In genomic region chr3:150773616-150774192, GRCh38 we compare ENCODE assay signal across 2 cellular contexts.
A peak's percentile ranks its signal among the peaks of the same experiment; 100 is the strongest.
TF ChIP-seq lines count a peak whose summit lies in the region.

No MANE protein-coding gene starts in this region.

TF ChIP-seq in IMR-90, 13 proteins besides CTCF, POLR2A, EP300 and RAD21:
- TF ChIP-seq USF2 (IDR thresholded peaks at IDR 0.05; ENCODE audit: low read depth, low read length): no peak
- no peak for TF ChIP-seq CEBPB (IDR thresholded peaks at IDR 0.05; ENCODE audit: low read depth, low read length)
- no peak for TF ChIP-seq SMC3 (IDR thresholded peaks at IDR 0.05; ENCODE audit: low read depth, low read length)
- TF ChIP-seq MAZ (IDR thresholded peaks at IDR 0.05; ENCODE audit: borderline replicate concordance, low read depth, low read length): no peak
- TF ChIP-seq RCOR1 (IDR thresholded peaks at IDR 0.05; ENCODE audit: insufficient replicate concordance, low read length): no peak
- no peak for TF ChIP-seq FOS (IDR thresholded peaks at IDR 0.05; ENCODE audit: low read depth, low read length)
- TF ChIP-seq RFX5 (IDR thresholded peaks at IDR 0.05; ENCODE audit: low read depth, low read length): no peak
- no peak for TF ChIP-seq ELK1 (IDR thresholded peaks at IDR 0.05; ENCODE audit: borderline replicate concordance, low read depth, low read length)
- TF ChIP-seq MAFK (IDR thresholded peaks at IDR 0.05; ENCODE audit: low read depth, low read length): no peak
- TF ChIP-seq NFE2L2 (IDR thresholded peaks at IDR 0.05; ENCODE audit: low read depth, low read length): no peak

TF ChIP-seq in GM12878, 131 proteins besides CTCF, POLR2A, EP300 and RAD21:
- TF ChIP-seq BCL3 (IDR thresholded peaks at IDR 0.05; ENCODE audit: borderline replicate concordance, insufficient read depth, low read depth, low read length, poor library complexity, severe bottlenecking) (peak; percentile 54), NR2C2 (IDR thresholded peaks at IDR 0.05; ENCODE audit: borderline replicate concordance, control insufficient read depth, insufficient read length, low read depth) (no peak), EGR1 (IDR thresholded peaks at IDR 0.05; ENCODE audit: borderline replicate concordance in 1 of 2, low read depth in 2 of 2, low read length in 2 of 2) (no peak)
